In genomic region chr14:102593841-102594170, GRCh38 we compare ENCODE assay signal across 8 cellular contexts. TPM values are rescaled to one million over a fixed set of nuclear protein-coding genes. Genes with fewer than 3 reads are reported as not detected.
DNase-seq lines count a peak whose midpoint lies in the region; ATAC-seq and TF ChIP-seq lines count a peak whose summit lies in the region.

No MANE protein-coding gene starts in this region.

- H3K4me1 ChIP-seq in ACC112 (ENCODE audit: control insufficient read depth, insufficient read depth, low read length, unreplicated experiment) = peaks cover 22% of the 10 kb centered on the region
- H3K4me1 ChIP-seq in HCT116 (ENCODE audit: control insufficient read depth in 1 of 2, insufficient read depth in 2 of 2, low read length in 2 of 2) = peaks cover 12 to 39% of the 10 kb centered on the region in 2 experiments
- peaks cover 19% of the 10 kb centered on the region for H3K4me1 ChIP-seq in adipocyte (ENCODE audit: control insufficient read depth, insufficient read depth, low read length)
- peaks cover 0 to 15% (median 3%) of the 10 kb centered on the region in 4 donors for H3K4me1 ChIP-seq in right lobe of liver
- peaks cover 11 to 29% (median 17%) of the 10 kb centered on the region in 4 donors for H3K4me1 ChIP-seq in upper lobe of left lung

- CTCF ChIA-PET in HCT116 (lab: Charles Lee) = interaction anchor here (0.7 to 2.3 kb wide), 10 partner anchors 8 to 200 kb away, joined by 3 to 17 read pairs (median 4); no protein-coding TSS in a partner anchor

- TF ChIP-seq EP300 in upper lobe of left lung (IDR thresholded peaks at IDR 0.05) = no peak

- no peak for TF ChIP-seq RAD21 in HCT116 (IDR thresholded peaks at IDR 0.05; ENCODE audit: low read depth)

- H3K27me3 ChIP-seq in ACC112 (ENCODE audit: insufficient read depth, low read length) (no peaks in the 10 kb centered on the region), HCT116 (ENCODE audit: insufficient read depth, low read length) (no peaks in the 10 kb centered on the region), adipocyte (replicated peaks; ENCODE audit: control insufficient read depth, insufficient read depth, low read length) (no peaks in the 10 kb centered on the region), right lobe of liver (no peaks in the 10 kb centered on the region), upper lobe of left lung (no peaks in the 10 kb centered on the region)

- RAD21 ChIA-PET in HCT116 (lab: Charles Lee; ENCODE audit: low non-redundant PET in 1 of 2, low total read pairs in 2 of 2, uncharacterized antibody in 2 of 2, unreplicated experiment in 2 of 2) = interaction anchor here in 1 of 2 experiments (1.0 kb wide), 1 partner anchor 36 kb away, joined by 8 read pairs; no protein-coding TSS in a partner anchor

- H3K27ac ChIP-seq in ACC112 (ENCODE audit: low read depth, low read length) (peak overlapping the region; percentile 81; the same call in 1 of the 2 replicates), HCT116 (ENCODE audit: low read depth, low read length) (peak overlapping the region; percentile 81), right lobe of liver (peak overlapping the region; percentile 92 to 96 (median 95)), upper lobe of left lung (peak overlapping the region; percentile 95 to 100 (median 99))

- peak overlapping the region; percentile 85 for H3K9ac ChIP-seq in HCT116 (ENCODE audit: low read length)
- peak overlapping the region; percentile 90 for H3K9ac ChIP-seq in adipocyte (ENCODE audit: low read length)

- under 1% methylated on average over 6 of the region's 6 CpGs for WGBS in right lobe of liver (ENCODE audit: insufficient coverage, low coverage, low lambda C conversion rate, missing lambda C conversion rate)
- WGBS in upper lobe of left lung, 2 donors = 4 to 5% methylated on average over 6 of the region's 6 CpGs

- peaks cover 8% of the 10 kb centered on the region; the same call in 1 of the 2 replicates for H4K20me1 ChIP-seq in HCT116 (ENCODE audit: insufficient read depth)

- no peaks in the 10 kb centered on the region for H3K9me2 ChIP-seq in HCT116 (ENCODE audit: insufficient read depth)

- no peak for TF ChIP-seq POLR2A in HCT116 (IDR thresholded peaks at IDR 0.05; ENCODE audit: borderline replicate concordance, extremely low read depth, insufficient read depth, insufficient read length)
- no peak for TF ChIP-seq POLR2A in right lobe of liver (IDR thresholded peaks at IDR 0.05)
- TF ChIP-seq POLR2A in upper lobe of left lung (IDR thresholded peaks at IDR 0.05) = no peak

- peak overlapping the region; percentile 96 for H3K4me2 ChIP-seq in HCT116 (ENCODE audit: low read length)

- no TSS peak for BruUV-seq in HCT116 (replicated peaks; lab: Mats Ljungman, UMichigan)

- intact Hi-C loops in HCT116 (cut with micrococcal nuclease) = loop anchor here (1.0 to 10.0 kb wide), 2 partner anchors 211 to 321 kb away; no protein-coding TSS in a partner anchor
- intact Hi-C loops in right lobe of liver (cut with DNase I) = no loop called here

- ATAC-seq in HCT116 = no peak
- no peak for ATAC-seq in right lobe of liver
- no peak for ATAC-seq in upper lobe of left lung (ENCODE audit: low FRiP score in 2 of 2)
- ATAC-seq in GM18861 (IDR thresholded peaks at IDR 0.05; ENCODE audit: unreplicated experiment) = no peak

- H3K9me3 ChIP-seq in HCT116 (ENCODE audit: control insufficient read depth in 1 of 2, insufficient read depth in 1 of 2, low read depth in 1 of 2, low read length in 2 of 2) (no peaks in the 10 kb centered on the region), adipocyte (ENCODE audit: control insufficient read depth, low read length) (no peaks in the 10 kb centered on the region), right lobe of liver (no peaks in the 10 kb centered on the region), upper lobe of left lung (no peaks in the 10 kb centered on the region)

- DNase-seq in HCT116 (ENCODE audit: low read depth, low spot score) (no peak), adipocyte (ENCODE audit: low read depth) (peak; percentile 66), right lobe of liver (no peak), upper lobe of left lung (no peak), hepatic stellate cell (ENCODE audit: low spot score) (no peak), NCI-H446 (lab: John Stamatoyannopoulos, UW) (no peak)

- H3K79me2 ChIP-seq in ACC112 (ENCODE audit: control insufficient read depth, insufficient read depth, low read length, unreplicated experiment) = peaks cover 57% of the 10 kb centered on the region
- peaks cover 66% of the 10 kb centered on the region for H3K79me2 ChIP-seq in HCT116 (ENCODE audit: insufficient read depth, low read length)

- H2AFZ ChIP-seq in ACC112 (ENCODE audit: low read length, unreplicated experiment) = peak overlapping the region; percentile 3
- no peak overlapping the region for H2AFZ ChIP-seq in HCT116 (ENCODE audit: low read depth, low read length, poor library complexity, severe bottlenecking)

- POLR2A ChIA-PET in HCT116 (lab: Charles Lee) = interaction anchor here (0.7 to 1.6 kb wide), 3 partner anchors 17 to 423 kb away, joined by 3 to 8 read pairs (median 4); no protein-coding TSS in a partner anchor

- H3K36me3 ChIP-seq in ACC112 (ENCODE audit: insufficient read depth, low read length) (no peaks in the 10 kb centered on the region; the same call in 1 of the 2 replicates), HCT116 (ENCODE audit: control insufficient read depth in 1 of 2, insufficient read depth in 2 of 2, low read length in 2 of 2) (peaks cover 0 to 2% of the 10 kb centered on the region in 2 experiments; a peak in 2 of 4 replicates), adipocyte (ENCODE audit: control insufficient read depth, insufficient read depth, low read length, severe bottlenecking) (peaks cover 1% of the 10 kb centered on the region), right lobe of liver (no peaks in the 10 kb centered on the region), upper lobe of left lung (no peaks in the 10 kb centered on the region)

- H3K4me3 ChIP-seq in ACC112 (ENCODE audit: low read depth, low read length) (peak overlapping the region; percentile 88), HCT116 (replicated peaks in 1 of 2; ENCODE audit: low read depth in 1 of 2, low read length in 2 of 2) (peak overlapping the region; percentile 77 to 92), adipocyte (ENCODE audit: low read length) (peak overlapping the region; percentile 88), right lobe of liver (peak overlapping the region; percentile 81 to 92 (median 91)), upper lobe of left lung (peak overlapping the region; percentile 71 to 98 (median 83))

- TF ChIP-seq CTCF in HCT116 (IDR thresholded peaks at IDR 0.05 in 2 of 3, conservative IDR thresholded peaks at IDR 0.05 in 1 of 3; ENCODE audit: borderline replicate concordance in 1 of 3, insufficient read depth in 1 of 3, low read depth in 2 of 3, low read length in 2 of 3) (no peak), right lobe of liver (IDR thresholded peaks at IDR 0.05) (no peak), upper lobe of left lung (IDR thresholded peaks at IDR 0.05) (no peak)

TF ChIP-seq in HCT116, 20 proteins besides CTCF, POLR2A, EP300 and RAD21:
- no peak for TF ChIP-seq FOSL1 (IDR thresholded peaks at IDR 0.05; ENCODE audit: low read depth)
- TF ChIP-seq CBX3 (IDR thresholded peaks at IDR 0.05; ENCODE audit: low read depth) = no peak
- no peak for TF ChIP-seq ELF1 (IDR thresholded peaks at IDR 0.05; ENCODE audit: borderline replicate concordance, low read depth)
- no peak for TF ChIP-seq JUND (IDR thresholded peaks at IDR 0.05)
- TF ChIP-seq SP1 (IDR thresholded peaks at IDR 0.05; ENCODE audit: low read depth) = no peak
- TF ChIP-seq EZH2 (IDR thresholded peaks at IDR 0.05) = no peak
- no peak for TF ChIP-seq REST (IDR thresholded peaks at IDR 0.05; ENCODE audit: low read depth)
TF ChIP-seq in HCT116: peak in this region for 0.

RNA-seq across cellular contexts. Expression of gene RCOR1, which starts 1.4 kb away (rescaled TPM):
- total RNA-seq in HCT116 (2021; ENCODE audit: unreplicated experiment) = 30.7 TPM
- polyA plus RNA-seq in HCT116 (2012) = 13.6 and 15.0 TPM in 2 replicates
- 10 to 100 TPM in 2 of 6 experiments, 1 to 10 TPM in 4; 7.5 to 14.1 (median 8.7) TPM for total RNA-seq in right lobe of liver
- 10 to 100 TPM; 19.8 to 58.7 (median 34.3) TPM for total RNA-seq in upper lobe of left lung
